In genomic region chr12:92735131-92735721, GRCh38 we compare ENCODE assay signal across 7 cellular contexts. TPM values are rescaled to one million over a fixed set of nuclear protein-coding genes. Genes with fewer than 3 reads are reported as not detected.
A peak's percentile ranks its signal among the peaks of the same experiment; 100 is the strongest.
DNase-seq lines count a peak whose midpoint lies in the region; TF ChIP-seq lines count a peak whose summit lies in the region.

No MANE protein-coding gene starts in this region.

- H3K9me3 ChIP-seq in spleen: no peaks in the 10 kb centered on the region

- H3K4me1 ChIP-seq in spleen: peaks cover 0 to 6% (median 0%) of the 10 kb centered on the region in 6 donors

- H3K27ac ChIP-seq in spleen: peak overlapping the region in 7 of 8 donors; percentile 18 to 63 (median 53)

- 49 to 65% (median 52%) methylated on average over 3 of the region's 3 CpGs for WGBS in spleen, 5 donors

- no peaks in the 10 kb centered on the region for H3K36me3 ChIP-seq in spleen

- intact Hi-C loops in spleen (cut with DNase I; ENCODE audit: low total_unique reads): no loop called here

- no peak for TF ChIP-seq POLR2A in spleen (IDR thresholded peaks at IDR 0.05)

- TF ChIP-seq CTCF in fibroblast of villous mesenchyme (IDR thresholded peaks at IDR 0.05; ENCODE audit: insufficient read depth, low read depth, low read length) (no peak), spleen (IDR thresholded peaks at IDR 0.05 in 8 of 11, conservative IDR thresholded peaks at IDR 0.05 in 3 of 11) (no peak)

- DNase-seq in HPDE6-E6E7 (ENCODE audit: extremely low spot score) (peak; percentile 33), NOMO-1 treated with DMSO at 0.1 percent for 48 hours (lab: John Stamatoyannopoulos, UW; ENCODE audit: unreplicated experiment) (peak; percentile 20), fibroblast of villous mesenchyme (ENCODE audit: low read depth) (peak; percentile 77), spleen (no peak), DMS114 treated with DMSO at 0.1 percent for 48 hours (lab: John Stamatoyannopoulos, UW; ENCODE audit: unreplicated experiment) (no peak), HuH-7.5 (ENCODE audit: low spot score) (no peak), midbrain (lab: John Stamatoyannopoulos, UW) (no peak)

- no peaks in the 10 kb centered on the region for H3K27me3 ChIP-seq in spleen (replicated peaks in 1 of 7)

- no peak overlapping the region for H3K4me3 ChIP-seq in fibroblast of villous mesenchyme (ENCODE audit: low read depth, low read length)
- H3K4me3 ChIP-seq in spleen: no peak overlapping the region

RNA-seq across cellular contexts. Expression of gene PLEKHG7, which starts 32.4 kb away (rescaled TPM):
- not detected in 2 replicates for total RNA-seq in fibroblast of villous mesenchyme
- total RNA-seq in spleen: 1 to 10 TPM; 1.1 to 8.8 (median 3.2) TPM
- polyA plus RNA-seq in spleen: 1 to 10 TPM in 2 of 3 donors, under 1 TPM in 1; 0.62 to 1.7 (median 1.3) TPM

Comparison
In these comparisons a context has a peak if more than half of its experiments do, and no peak if none do; other contexts are left out.
1. DNase-seq: peak in HPDE6-E6E7 (single experiment), NOMO-1 treated with DMSO at 0.1 percent for 48 hours (single experiment) and fibroblast of villous mesenchyme (single experiment); none in spleen (single experiment), DMS114 treated with DMSO at 0.1 percent for 48 hours (single experiment), HuH-7.5 (single experiment) and midbrain (single experiment).